1 cellular context compared by ENCODE assay signal in the genomic region with DNA sequence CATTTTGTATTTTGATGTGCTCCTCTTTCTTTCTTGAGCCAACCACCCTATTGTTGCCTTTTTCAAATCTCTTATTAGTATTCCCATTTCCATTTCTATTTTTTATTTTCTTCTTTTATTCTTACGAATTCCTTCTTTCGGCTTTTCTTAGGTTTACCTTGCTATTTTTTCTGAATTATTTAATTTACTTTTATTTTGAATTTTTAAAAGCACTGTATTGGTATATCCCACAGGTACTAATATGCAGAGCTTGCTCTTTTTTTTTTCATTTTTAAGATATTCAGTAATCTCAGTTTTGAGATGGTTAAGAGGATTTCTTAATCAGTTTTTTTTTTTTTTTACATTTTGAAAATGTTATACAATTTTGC.
TF ChIP-seq lines count a peak whose summit lies in the region.

No MANE protein-coding gene starts in this region.

TF ChIP-seq in endothelial cell of umbilical vein, 7 proteins besides CTCF, POLR2A, EP300 and RAD21 (continued from another document):
- no peak for TF ChIP-seq FOS (IDR thresholded peaks at IDR 0.05; ENCODE audit: borderline replicate concordance, insufficient read depth, low read length)
TF ChIP-seq in endothelial cell of umbilical vein: peak in this region for 0.
